13 cellular contexts compared by ENCODE assay signal in genomic region chr10:60414877-60415585, GRCh38. TPM values are rescaled to one million over a fixed set of nuclear protein-coding genes. Genes with fewer than 3 reads are reported as not detected.
DNase-seq lines count a peak whose midpoint lies in the region; ATAC-seq and TF ChIP-seq lines count a peak whose summit lies in the region.
"Had no signal": no experiment of that assay in that cellular context is flagged by ENCODE, and none has a peak within 500 bp of the region (broad histone marks: within the 10 kb centered on the region; RNA-seq: fewer than 3 reads in every experiment).

No MANE protein-coding gene starts in this region.

- H3K4me3 ChIP-seq in HEK293 (ENCODE audit: low read depth, low read length) (no peak overlapping the region), right cardiac atrium (ENCODE audit: low read length) (no peak overlapping the region)
- H3K4me3 ChIP-seq: BLaER1 treated with 17β-estradiol and CSF1 and Interleukin-3, amounts not matched to agents 10 nM and 100 nM; upper lobe of left lung had no signal

- CTCF ChIA-PET in HEK293 (lab: Yijun Ruan, JAX): no interaction called here

- POLR2A ChIA-PET in HEK293 (lab: Yijun Ruan, JAX): no interaction called here

- ATAC-seq in foreskin keratinocyte: peak; percentile 96
- no peak for ATAC-seq in right cardiac atrium

- 68% methylated on average over 12 of the region's 12 CpGs for WGBS in right cardiac atrium

- H3K27ac ChIP-seq in HEK293 (ENCODE audit: extremely low read depth, low read depth, low read length) (no peak overlapping the region), foreskin keratinocyte (no peak overlapping the region), right cardiac atrium (ENCODE audit: low read length) (no peak overlapping the region)
- H3K27ac ChIP-seq: BLaER1 treated with 17β-estradiol and CSF1 and Interleukin-3, amounts not matched to agents 10 nM and 100 nM; upper lobe of left lung had no signal

- H3K27me3 ChIP-seq in foreskin keratinocyte (no peaks in the 10 kb centered on the region), right cardiac atrium (ENCODE audit: control insufficient read depth, insufficient read depth) (no peaks in the 10 kb centered on the region)
- H3K27me3 ChIP-seq: BLaER1 treated with 17β-estradiol and CSF1 and Interleukin-3, amounts not matched to agents 10 nM and 100 nM; upper lobe of left lung had no signal

- intact Hi-C loops in right cardiac atrium (cut with DNase I): no loop called here

- TF ChIP-seq CTCF in HEK293 (tag by site-specific recombination; IDR thresholded peaks at IDR 0.05) (no peak), foreskin keratinocyte (conservative IDR thresholded peaks at IDR 0.05) (no peak)

- peak; percentile 94 for DNase-seq in A172 (ENCODE audit: low spot score)
- peak; percentile 71 for DNase-seq in T1000 (lab: John Stamatoyannopoulos, UW)
- peak; percentile 85 to 92 for DNase-seq in foreskin keratinocyte
- DNase-seq in middle frontal gyrus (ENCODE audit: extremely low spot score, low spot score): no peak
- DNase-seq in activated effector memory CD4-positive, alpha-beta T cell treated with Interleukin-2 at 50 U/mL for 16 hours: no peak
- DNase-seq in DMS53 treated with DMSO at 0.1 percent for 48 hours (lab: John Stamatoyannopoulos, UW; ENCODE audit: unreplicated experiment): no peak
- DNase-seq in right cardiac atrium: no peak
- DNase-seq: foreskin melanocyte; NCI-H82; stimulated activated CD4-positive, alpha-beta T cell treated with anti-CD3 and anti-CD28 coated beads, Interleukin-2, amount 100 ng/mL, for 24 hours; upper lobe of left lung had no signal

- H3K9me3 ChIP-seq in HEK293 (ENCODE audit: control insufficient read depth, insufficient read depth, low read depth, low read length) (no peaks in the 10 kb centered on the region), right cardiac atrium (ENCODE audit: control insufficient read depth, low read length) (no peaks in the 10 kb centered on the region)
- H3K9me3 ChIP-seq: BLaER1 treated with 17β-estradiol and CSF1 and Interleukin-3, amounts not matched to agents 10 nM and 100 nM; upper lobe of left lung had no signal

- no peaks in the 10 kb centered on the region for H3K36me3 ChIP-seq in HEK293 (ENCODE audit: control insufficient read depth in 2 of 2, insufficient read depth in 1 of 2, low read length in 2 of 2)
- H3K36me3 ChIP-seq: BLaER1 treated with 17β-estradiol and CSF1 and Interleukin-3, amounts not matched to agents 10 nM and 100 nM; upper lobe of left lung had no signal

- H3K4me1 ChIP-seq in HEK293 (ENCODE audit: control insufficient read depth, insufficient read depth, low read length) (no peaks in the 10 kb centered on the region), foreskin keratinocyte (peaks cover 20% of the 10 kb centered on the region), right cardiac atrium (ENCODE audit: control insufficient read depth, insufficient read depth, low read length) (no peaks in the 10 kb centered on the region)
- H3K4me1 ChIP-seq: BLaER1 treated with 17β-estradiol and CSF1 and Interleukin-3, amounts not matched to agents 10 nM and 100 nM; upper lobe of left lung had no signal

TF ChIP-seq in HEK293, 187 proteins besides CTCF, POLR2A, EP300 and RAD21:
- TF ChIP-seq ZNF146 (tag by site-specific recombination; IDR thresholded peaks at IDR 0.05): no peak
- no peak for TF ChIP-seq ZNF133 (tag by site-specific recombination; IDR thresholded peaks at IDR 0.05)
- no peak for TF ChIP-seq ZNF701 (tag by site-specific recombination; IDR thresholded peaks at IDR 0.05)
- TF ChIP-seq PRDM4 (tag by site-specific recombination; IDR thresholded peaks at IDR 0.05): no peak
- peak; percentile 18; the same call in 1 of the 2 replicates for TF ChIP-seq ZFHX2 (tag by site-specific recombination; conservative IDR thresholded peaks at IDR 0.05)
- TF ChIP-seq ZNF155 (tag by site-specific recombination; IDR thresholded peaks at IDR 0.05): no peak
- peak; percentile 45; the same call in 1 of the 2 replicates for TF ChIP-seq EGR2 (tag by site-specific recombination; IDR thresholded peaks at IDR 0.05; ENCODE audit: low read depth)
- no peak for TF ChIP-seq ZNF629 (tag by site-specific recombination; IDR thresholded peaks at IDR 0.05)
- TF ChIP-seq ZNF221 (tag by site-specific recombination; IDR thresholded peaks at IDR 0.05; ENCODE audit: borderline replicate concordance): no peak
- TF ChIP-seq BCL6B (tag by site-specific recombination; IDR thresholded peaks at IDR 0.05): 0 out of 2 replicates have a peak, but pooled peaks have one; percentile 17
- TF ChIP-seq ZNF670 (tag by site-specific recombination; IDR thresholded peaks at IDR 0.05; ENCODE audit: low read depth): no peak
- no peak for TF ChIP-seq GLIS1 (tag by site-specific recombination; IDR thresholded peaks at IDR 0.05)
- no peak for TF ChIP-seq ZBTB20 (tag by site-specific recombination; IDR thresholded peaks at IDR 0.05)

RNA-seq across cellular contexts. Expression of gene ANK3, which starts 25.4 kb away (rescaled TPM):
- total RNA-seq in A172 (2014; rRNA removed; shearing (Covaris generic)): 8.4 and 9.0 TPM in 2 replicates
- total RNA-seq in foreskin keratinocyte (10.1 and 11.6 TPM in 2 replicates), right cardiac atrium (100 to 1,000 TPM; 162 to 196 (median 181) TPM)
- polyA plus RNA-seq in foreskin keratinocyte (1.8 TPM in 2 replicates), right cardiac atrium (59.8 TPM)

Comparison
In these comparisons a context has a peak if more than half of its experiments do, and no peak if none do; other contexts are left out.
1. DNase-seq: peak in A172 (single experiment), T1000 (single experiment) and foreskin keratinocyte (2 of 2); none in middle frontal gyrus (single experiment), activated effector memory CD4-positive, alpha-beta T cell treated with Interleukin-2 at 50 U/mL for 16 hours (single experiment), DMS53 treated with DMSO at 0.1 percent for 48 hours (single experiment) and right cardiac atrium (0 of 3).
2. RNA of gene ANK3, which starts 25.4 kb away (total RNA-seq): 162 to 196 TPM in right cardiac atrium; 10.1 to 11.6 TPM in foreskin keratinocyte and 8.4 to 9.0 TPM in A172; every median in the first group is over 10 times any median in the second.